In the genomic region with DNA sequence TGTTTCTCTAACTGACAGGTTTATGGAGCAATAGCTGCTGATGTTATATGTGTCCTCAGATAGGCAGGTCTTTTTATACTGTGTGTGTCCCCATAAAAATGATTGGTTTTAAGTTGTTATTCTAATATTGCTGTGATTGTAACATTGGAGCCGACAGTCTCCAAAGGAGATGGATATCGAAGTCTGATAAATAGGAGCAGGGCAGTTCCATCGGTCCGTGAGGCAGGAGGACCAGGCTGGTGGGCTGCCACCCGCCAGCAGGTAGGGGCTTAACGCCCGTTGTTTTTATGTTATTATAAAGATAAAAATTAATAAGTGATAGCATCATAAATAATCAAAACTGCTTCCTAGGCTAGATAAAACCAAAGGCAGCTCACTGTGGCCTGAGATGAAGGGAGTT, we compare ENCODE assay signal across 32 cellular contexts. TPM values are rescaled to one million over a fixed set of nuclear protein-coding genes. Genes with fewer than 3 reads are reported as not detected.
"Had no signal": no experiment of that assay in that cellular context is flagged by ENCODE, and none has a peak within 500 bp of the region (broad histone marks: within the 10 kb centered on the region; RNA-seq: fewer than 3 reads in every experiment).

No MANE protein-coding gene starts in this region.

- H3K4me1 Mint-ChIP-seq: stimulated activated effector memory CD8-positive, alpha-beta T cell treated with anti-CD3 and anti-CD28 coated beads, Interleukin-12 subunit alpha, Interleukin-12 subunit beta, amount 100 ng/mL, for 72 hours; stimulated activated memory B cell treated with anti-CD40 and anti-IgM and Interleukin-4, amounts not matched to agents 10 μg/mL and 1 μg/mL and 100 μg/mL, for 72 hours; stimulated activated naive CD8-positive, alpha-beta T cell treated with anti-CD3 and anti-CD28 coated beads, Interleukin-15, amount 100 ng/mL, for 72 hours had no signal

- H3K4me3 ChIP-seq: stomach, suprapubic skin, testis, thoracic aorta, thyroid gland, tibial artery, tibial nerve, transverse colon, upper lobe of left lung, upper lobe of right lung, uterus had no signal

- H3K4me1 ChIP-seq: stomach, suprapubic skin, testis, thyroid gland, tibial artery, tibial nerve, transverse colon, upper lobe of left lung, upper lobe of right lung, uterus had no signal

- FAIRE-seq: urothelium cell line had no signal

- DNase-seq: stimulated activated CD4-positive, alpha-beta T cell treated with anti-CD3 and anti-CD28 coated beads, Interleukin-2, amount 100 ng/mL, for 48 hours; stimulated activated CD4-positive, alpha-beta T cell treated with anti-CD3 and anti-CD28 coated beads, Interleukin-4, amount 100 ng/mL, for 1 hour; stimulated activated CD4-positive, alpha-beta T cell treated with anti-CD3 and anti-CD28 coated beads, Interleukin-4, amount 100 ng/mL, for 24 hours; stimulated activated CD4-positive, alpha-beta T cell treated with anti-CD3 and anti-CD28 coated beads, Interleukin-4, amount 100 ng/mL, for 4 hours; stimulated activated CD8-positive, alpha-beta memory T cell treated with anti-CD3 and anti-CD28 coated beads, Interleukin-4, amount 100 ng/mL, for 48 hours; stimulated activated naive B cell treated with anti-CD40 and anti-IgM and Interleukin-4, amounts not matched to agents 10 μg/mL and 1 μg/mL and 100 μg/mL, for 72 hours; stimulated activated naive CD4-positive, alpha-beta T cell; stimulated activated naive CD4-positive, alpha-beta T cell treated with Interleukin-2 at 50 U/mL for 16 hours; stimulated activated naive CD8-positive, alpha-beta T cell treated with anti-CD3 and anti-CD28 coated beads, Interleukin-15, amount 100 ng/mL, for 72 hours; stimulated activated naive CD8-positive, alpha-beta T cell treated with anti-CD3 and anti-CD28 coated beads, Interleukin-15, Interleukin-2, amounts not matched to agents 100 U/mL and 50 U/mL, for 24 hours; stomach; substantia nigra; testis; thyroid gland; tibial artery; transverse colon; trophoblast cell; upper lobe of left lung; upper lobe of right lung; uterus had no signal

- H3K9me3 ChIP-seq: suprapubic skin, testis, thoracic aorta, thyroid gland, tibial artery, tibial nerve, transverse colon, upper lobe of left lung, upper lobe of right lung, uterus had no signal

- H3K27ac Mint-ChIP-seq: stimulated activated effector memory CD8-positive, alpha-beta T cell treated with anti-CD3 and anti-CD28 coated beads, Interleukin-12 subunit alpha, Interleukin-12 subunit beta, amount 100 ng/mL, for 72 hours; stimulated activated memory B cell treated with anti-CD40 and anti-IgM and Interleukin-4, amounts not matched to agents 10 μg/mL and 1 μg/mL and 100 μg/mL, for 72 hours; stimulated activated naive B cell treated with anti-CD40 and anti-IgM and Interleukin-4, amounts not matched to agents 10 μg/mL and 1 μg/mL and 100 μg/mL, for 72 hours; type B pancreatic cell had no signal

- H3K27me3 ChIP-seq: suprapubic skin, testis, thyroid gland, tibial artery, tibial nerve, transverse colon, upper lobe of left lung, upper lobe of right lung, uterus had no signal

- H3K9me3 Mint-ChIP-seq: stimulated activated effector memory CD8-positive, alpha-beta T cell treated with anti-CD3 and anti-CD28 coated beads, Interleukin-12 subunit alpha, Interleukin-12 subunit beta, amount 100 ng/mL, for 72 hours; stimulated activated memory B cell treated with anti-CD40 and anti-IgM and Interleukin-4, amounts not matched to agents 10 μg/mL and 1 μg/mL and 100 μg/mL, for 72 hours; stimulated activated naive CD8-positive, alpha-beta T cell treated with anti-CD3 and anti-CD28 coated beads, Interleukin-15, amount 100 ng/mL, for 72 hours; stimulated activated naive CD8-positive, alpha-beta T cell treated with anti-CD3 and anti-CD28 coated beads, Interleukin-15, Interleukin-2, amounts not matched to agents 100 ng/mL and 50 ng/mL, for 24 hours; type B pancreatic cell had no signal

- H3K36me3 Mint-ChIP-seq: stimulated activated effector memory CD8-positive, alpha-beta T cell treated with anti-CD3 and anti-CD28 coated beads, Interleukin-12 subunit alpha, Interleukin-12 subunit beta, amount 100 ng/mL, for 72 hours; stimulated activated memory B cell treated with anti-CD40 and anti-IgM and Interleukin-4, amounts not matched to agents 10 μg/mL and 1 μg/mL and 100 μg/mL, for 72 hours; stimulated activated naive B cell treated with anti-CD40 and anti-IgM and Interleukin-4, amounts not matched to agents 10 μg/mL and 1 μg/mL and 100 μg/mL, for 72 hours; type B pancreatic cell had no signal

- H3K27me3 Mint-ChIP-seq: stimulated activated naive CD8-positive, alpha-beta T cell treated with anti-CD3 and anti-CD28 coated beads, Interleukin-15, Interleukin-2, amounts not matched to agents 100 ng/mL and 50 ng/mL, for 24 hours had no signal

- H3K27ac ChIP-seq: stomach, suprapubic skin, testis, thoracic aorta, thyroid gland, tibial artery, tibial nerve, transverse colon, upper lobe of left lung, upper lobe of right lung, uterus had no signal

- H3K4me3 Mint-ChIP-seq: stimulated activated effector memory CD8-positive, alpha-beta T cell treated with anti-CD3 and anti-CD28 coated beads, Interleukin-12 subunit alpha, Interleukin-12 subunit beta, amount 100 ng/mL, for 72 hours; stimulated activated memory B cell treated with anti-CD40 and anti-IgM and Interleukin-4, amounts not matched to agents 10 μg/mL and 1 μg/mL and 100 μg/mL, for 72 hours; stimulated activated naive B cell treated with anti-CD40 and anti-IgM and Interleukin-4, amounts not matched to agents 10 μg/mL and 1 μg/mL and 100 μg/mL, for 72 hours; stimulated activated naive CD8-positive, alpha-beta T cell treated with anti-CD3 and anti-CD28 coated beads, Interleukin-15, amount 100 ng/mL, for 72 hours; stimulated activated naive CD8-positive, alpha-beta T cell treated with anti-CD3 and anti-CD28 coated beads, Interleukin-15, Interleukin-2, amounts not matched to agents 100 ng/mL and 50 ng/mL, for 24 hours; type B pancreatic cell had no signal

- H3K36me3 ChIP-seq: stomach, suprapubic skin, thoracic aorta, thyroid gland, tibial artery, tibial nerve, transverse colon, upper lobe of left lung, upper lobe of right lung, uterus had no signal

- ATAC-seq: stimulated activated effector memory CD8-positive, alpha-beta T cell treated with anti-CD3 and anti-CD28 coated beads, Interleukin-12 subunit alpha, Interleukin-12 subunit beta, amount 100 ng/mL, for 72 hours; stimulated activated memory B cell treated with anti-CD40 and anti-IgM and Interleukin-4, amounts not matched to agents 10 μg/mL and 1 μg/mL and 100 μg/mL, for 72 hours; stimulated activated naive B cell treated with anti-CD40 and anti-IgM and Interleukin-4, amounts not matched to agents 10 μg/mL and 1 μg/mL and 100 μg/mL, for 72 hours; stimulated activated naive CD8-positive, alpha-beta T cell treated with anti-CD3 and anti-CD28 coated beads, Interleukin-15, amount 100 ng/mL, for 72 hours; stimulated activated naive CD8-positive, alpha-beta T cell treated with anti-CD3 and anti-CD28 coated beads, Interleukin-15, Interleukin-2, amounts not matched to agents 100 U/mL and 50 U/mL, for 24 hours; upper lobe of right lung had no signal

RNA-seq across cellular contexts. Expression of a gene that starts 38.0 kb away (rescaled TPM):
- total RNA-seq: stomach, subcutaneous adipose tissue, suprapubic skin, temporal lobe, thoracic aorta, tibial nerve, transverse colon, upper lobe of left lung, upper lobe of right lung, ureter, urinary bladder, uterus had no signal
- polyA plus RNA-seq: stomach, urinary bladder had no signal
